Comparison of ENCODE assay signal across 34 cellular contexts in genomic region chr10:99804471-99804870, GRCh38.
"Had no signal": no experiment of that assay in that cellular context is flagged by ENCODE, and none has a peak within 500 bp of the region (broad histone marks: within the 10 kb centered on the region; RNA-seq: fewer than 3 reads in every experiment).

No MANE protein-coding gene starts in this region.

- H3K36me3 ChIP-seq: MG63 had no signal

- H3K4me3 ChIP-seq: MG63 had no signal

- H3K27me3 ChIP-seq: MG63 had no signal

- H3K9me3 ChIP-seq: MG63 had no signal

- DNase-seq: Karpas-422, Kasumi-1, MG63, MM.1S, MV-4-11, NCI-H1048, NCI-H1092, NCI-H1092 treated with DMSO at 0.1 percent for 48 hours, NCI-H1105, NCI-H1105 treated with DMSO at 0.1 percent for 48 hours, NCI-H1417, NCI-H1417 treated with DMSO at 0.1 percent for 48 hours, NCI-H1436, NCI-H1436 treated with DMSO at 0.1 percent for 48 hours, NCI-H146, NCI-H1694, NCI-H1694 treated with DMSO at 0.1 percent for 48 hours, NCI-H187, NCI-H187 treated with DMSO at 0.1 percent for 48 hours, NCI-H1930, NCI-H2029, NCI-H2029 treated with DMSO at 0.1 percent for 48 hours, NCI-H2081, NCI-H2081 treated with DMSO at 0.1 percent for 48 hours, NCI-H2107, NCI-H2171, NCI-H2171 treated with DMSO at 0.1 percent for 48 hours, NCI-H2227 treated with DMSO at 0.1 percent for 48 hours, NCI-H226, NCI-H345, NCI-H446, NCI-H446 treated with DMSO at 0.1 percent for 48 hours, NCI-H510A, NCI-H510A treated with DMSO at 0.1 percent for 48 hours had no signal
